In the genomic region with DNA sequence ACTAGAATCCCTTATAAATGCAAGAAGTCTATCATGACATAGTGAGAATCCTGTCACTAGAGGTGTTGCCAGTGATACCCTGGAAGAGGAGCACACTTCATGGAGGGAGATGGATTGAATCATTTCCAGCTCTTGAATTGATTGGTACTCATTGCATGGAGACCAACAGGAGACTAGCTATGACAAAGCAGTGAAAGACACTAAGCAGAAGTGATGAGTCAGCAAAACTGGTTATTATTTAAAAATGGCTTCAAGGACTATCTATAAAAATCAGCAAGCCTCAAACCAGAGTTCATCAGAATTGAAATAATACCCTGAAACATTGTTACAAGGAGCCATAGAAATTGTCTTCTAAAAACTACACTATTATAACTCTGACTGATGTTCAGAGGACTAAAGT, we compare ENCODE assay signal across 23 cellular contexts.
"Had no signal": no experiment of that assay in that cellular context is flagged by ENCODE, and none has a peak within 500 bp of the region (broad histone marks: within the 10 kb centered on the region; RNA-seq: fewer than 3 reads in every experiment).

No MANE protein-coding gene starts in this region.

- H3K36me3 ChIP-seq: Peyer's patch, SJSA1 had no signal

- DNase-seq: Kasumi-1; MM.1S; NCI-H1092 treated with DMSO at 0.1 percent for 48 hours; NCI-H1436; NCI-H187; NCI-H2029; NCI-H2081 treated with DMSO at 0.1 percent for 48 hours; NCI-H2227 treated with DMSO at 0.1 percent for 48 hours; NCI-H524; NCI-H526 treated with DMSO at 0.1 percent for 48 hours; NCI-H748 treated with DMSO at 0.1 percent for 48 hours; NK-92 treated with Interleukin-12 subunit alpha and Interleukin-12 subunit beta, amount 100 ng/mL, for 24 hours; PC-9; Peyer's patch; Right ventricle myocardium superior; RPMI8226; SIG-M5; T-helper 2 cell had no signal

- H3K4me2 ChIP-seq: KMS-11, PC-9 had no signal

- H3K9me3 ChIP-seq: Peyer's patch, SJSA1 had no signal

- FAIRE-seq: HTR-8/SVneo had no signal

- H3K4me3 ChIP-seq: PC-9, Peyer's patch, SJSA1, SK-N-MC had no signal

- H3K27ac ChIP-seq: HL-60, KMS-11, PC-9, Peyer's patch, SJSA1, SK-N-MC had no signal

- H2AFZ ChIP-seq: PC-9 had no signal

- H3K4me1 ChIP-seq: Peyer's patch, SJSA1 had no signal

- H3K9ac ChIP-seq: KMS-11 had no signal

- H3K27me3 ChIP-seq: Peyer's patch, SJSA1 had no signal
